ENCODE assay signal across 28 cellular contexts in the genomic region with DNA sequence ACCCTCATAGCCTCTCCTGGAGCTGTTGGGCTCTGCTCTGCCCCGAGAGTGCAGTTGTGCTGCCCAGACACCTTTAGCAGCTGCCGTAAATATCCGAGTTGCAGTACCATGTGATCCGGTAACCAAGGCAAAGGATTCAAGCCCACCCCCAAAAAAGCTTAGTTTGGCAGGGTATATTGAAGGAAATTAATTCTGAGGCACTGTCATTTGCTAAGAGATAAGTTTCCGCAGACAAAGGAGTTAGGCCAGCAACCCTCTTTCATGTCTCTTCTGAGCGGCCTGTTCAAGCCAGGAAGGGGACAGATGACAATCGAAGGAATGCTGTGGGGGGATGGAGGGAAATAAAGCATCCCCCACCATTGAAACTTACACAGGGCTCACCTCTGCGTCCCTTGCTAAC. TPM values are rescaled to one million over a fixed set of nuclear protein-coding genes. Genes with fewer than 3 reads are reported as not detected.
"Had no signal": no experiment of that assay in that cellular context is flagged by ENCODE, and none has a peak within 500 bp of the region (broad histone marks: within the 10 kb centered on the region; RNA-seq: fewer than 3 reads in every experiment).

No MANE protein-coding gene starts in this region.

- H3K4me3 ChIP-seq: left ventricle myocardium inferior, lung, mucosa of descending colon, ovary, right atrium auricular region, skin epidermis, stomach, suprapubic skin, thoracic aorta, tibial artery, upper lobe of right lung had no signal

- ATAC-seq: left cardiac atrium; mucosa of descending colon; naive thymus-derived CD4-positive, alpha-beta T cell; natural killer cell treated with Interleukin-12 subunit alpha and Interleukin-12 subunit beta and Interleukin-15 and Interleukin-18, amount 100 ng/mL, for 72 hours; sciatic nerve; stimulated activated naive B cell treated with anti-CD40 and anti-IgM and Interleukin-4, amounts not matched to agents 10 μg/mL and 1 μg/mL and 100 μg/mL, for 72 hours; stimulated activated naive CD8-positive, alpha-beta T cell treated with anti-CD3 and anti-CD28 coated beads, Interleukin-15, Interleukin-2, amounts not matched to agents 100 U/mL and 50 U/mL, for 24 hours; upper lobe of right lung had no signal

- H3K36me3 ChIP-seq: ovary had no signal

- H3K4me3 Mint-ChIP-seq: naive thymus-derived CD4-positive, alpha-beta T cell; natural killer cell treated with Interleukin-12 subunit alpha and Interleukin-12 subunit beta and Interleukin-15 and Interleukin-18, amount 100 ng/mL, for 72 hours; stimulated activated naive B cell treated with anti-CD40 and anti-IgM and Interleukin-4, amounts not matched to agents 10 μg/mL and 1 μg/mL and 100 μg/mL, for 72 hours had no signal

- H3K27ac Mint-ChIP-seq: naive thymus-derived CD4-positive, alpha-beta T cell; natural killer cell treated with Interleukin-12 subunit alpha and Interleukin-12 subunit beta and Interleukin-15 and Interleukin-18, amount 100 ng/mL, for 72 hours; progenitor cell of endocrine pancreas; stimulated activated naive B cell treated with anti-CD40 and anti-IgM and Interleukin-4, amounts not matched to agents 10 μg/mL and 1 μg/mL and 100 μg/mL, for 72 hours had no signal

- H3K9me3 Mint-ChIP-seq: naive thymus-derived CD4-positive, alpha-beta T cell; natural killer cell treated with Interleukin-12 subunit alpha and Interleukin-12 subunit beta and Interleukin-15 and Interleukin-18, amount 100 ng/mL, for 72 hours; stimulated activated naive B cell treated with anti-CD40 and anti-IgM and Interleukin-4, amounts not matched to agents 10 μg/mL and 1 μg/mL and 100 μg/mL, for 72 hours had no signal

- H3K27me3 ChIP-seq: neutrophil, ovary, right atrium auricular region, stomach, suprapubic skin, tibial artery, upper lobe of right lung had no signal

- H3K9me3 ChIP-seq: left ventricle myocardium inferior, mucosa of descending colon, neutrophil, ovary, right atrium auricular region, stomach, suprapubic skin, thoracic aorta, tibial artery, upper lobe of right lung had no signal

- DNase-seq: head of caudate nucleus; hippocampal formation; left cardiac atrium; left ventricle myocardium inferior; midbrain; mucosa of descending colon; naive thymus-derived CD4-positive, alpha-beta T cell; occipital lobe; ovary; stimulated activated CD4-positive, alpha-beta T cell treated with anti-CD3 and anti-CD28 coated beads, Interleukin-12 subunit alpha, Interleukin-12 subunit beta, amount 100 ng/mL, for 4 hours; stimulated activated CD4-positive, alpha-beta T cell treated with anti-CD3 and anti-CD28 coated beads, Interleukin-15, amount 100 ng/mL, for 24 hours; stimulated activated CD4-positive, alpha-beta T cell treated with anti-CD3 and anti-CD28 coated beads, Interleukin-2, amount 100 ng/mL, for 24 hours; stimulated activated CD4-positive, alpha-beta T cell treated with anti-CD3 and anti-CD28 coated beads, Interleukin-4, amount 100 ng/mL, for 1 hour; stimulated activated naive B cell treated with anti-CD40 and anti-IgM and Interleukin-4, amounts not matched to agents 10 μg/mL and 1 μg/mL and 100 μg/mL, for 72 hours; stimulated activated naive CD8-positive, alpha-beta T cell treated with anti-CD3 and anti-CD28 coated beads, Interleukin-15, Interleukin-2, amounts not matched to agents 100 U/mL and 50 U/mL, for 24 hours; stomach; tibial artery; trophoblast cell; upper lobe of right lung had no signal

- H3K27ac ChIP-seq: left ventricle myocardium inferior, neutrophil, ovary, right atrium auricular region, skin epidermis, stomach, suprapubic skin, thoracic aorta, tibial artery, upper lobe of right lung had no signal

- H3K27me3 Mint-ChIP-seq: naive thymus-derived CD4-positive, alpha-beta T cell; natural killer cell treated with Interleukin-12 subunit alpha and Interleukin-12 subunit beta and Interleukin-15 and Interleukin-18, amount 100 ng/mL, for 72 hours; progenitor cell of endocrine pancreas; stimulated activated naive B cell treated with anti-CD40 and anti-IgM and Interleukin-4, amounts not matched to agents 10 μg/mL and 1 μg/mL and 100 μg/mL, for 72 hours had no signal

RNA-seq across cellular contexts. Expression of a gene that starts 53.3 kb away (rescaled TPM):
- total RNA-seq: naive thymus-derived CD4-positive, alpha-beta T cell; natural killer cell treated with Interleukin-12 subunit alpha and Interleukin-12 subunit beta and Interleukin-15 and Interleukin-18, amount 100 ng/mL, for 72 hours; occipital lobe had no signal
